ENCODE assay signal across 26 cellular contexts in the genomic region with DNA sequence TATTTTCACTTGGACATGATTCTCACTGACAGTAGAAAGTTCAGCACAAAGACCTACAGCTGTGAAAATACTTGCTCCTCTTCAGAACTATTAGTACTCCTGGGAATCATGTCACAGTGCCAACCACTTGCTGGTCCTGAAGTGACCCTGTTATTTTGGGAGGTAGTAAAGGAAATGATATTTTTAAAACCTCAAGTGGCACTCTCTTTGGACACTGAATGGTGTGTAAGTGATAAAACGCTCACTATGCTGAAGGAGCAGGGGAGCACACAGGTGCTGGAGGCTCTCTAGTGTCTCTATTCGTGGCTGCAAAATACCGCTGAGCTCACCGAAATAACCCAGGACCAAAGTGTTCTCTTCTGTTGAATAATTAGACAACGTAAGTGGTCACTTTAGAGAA.
DNase-seq lines count a peak whose midpoint lies in the region; ATAC-seq and TF ChIP-seq lines count a peak whose summit lies in the region.
"Had no signal": no experiment of that assay in that cellular context is flagged by ENCODE, and none has a peak within 500 bp of the region (broad histone marks: within the 10 kb centered on the region; RNA-seq: fewer than 3 reads in every experiment).

No MANE protein-coding gene starts in this region.

- intact Hi-C loops in left ventricle myocardium superior (cut with micrococcal nuclease), result no loop called here
- intact Hi-C loops in aorta (cut with DNase I), result no loop called here

- no peak overlapping the region for H3K4me3 ChIP-seq in BLaER1
- H3K4me3 ChIP-seq in aorta (ENCODE audit: low read length in 2 of 2), result no peak overlapping the region
- H3K4me3 ChIP-seq: ascending aorta, spleen had no signal

- H3K36me3 ChIP-seq in BLaER1 (no peaks in the 10 kb centered on the region), aorta (ENCODE audit: control insufficient read depth in 1 of 2, insufficient read depth in 2 of 2, low read length in 1 of 2) (no peaks in the 10 kb centered on the region)
- H3K36me3 ChIP-seq: ascending aorta, BE2C, neutrophil, spleen had no signal

- H3K27ac ChIP-seq in BLaER1, result no peak overlapping the region
- no peak overlapping the region for H3K27ac ChIP-seq in aorta (ENCODE audit: low read depth in 1 of 2, low read length in 2 of 2)
- H3K27ac ChIP-seq: ascending aorta, KMS-11, neutrophil, spleen had no signal

- no peaks in the 10 kb centered on the region for H4K20me1 ChIP-seq in BLaER1

- WGBS in aorta, 2 donors, result 49 to 63% methylated on average over 5 of the region's 5 CpGs

- DNase-seq in NCI-H1105 treated with DMSO at 0.1 percent for 48 hours (lab: John Stamatoyannopoulos, UW), result peak; percentile 71
- peak; percentile 5 for DNase-seq in NCI-H510A (lab: John Stamatoyannopoulos, UW)
- DNase-seq in left ventricle myocardium superior, result no peak
- DNase-seq in aorta, result no peak
- DNase-seq in GM10266 (ENCODE audit: extremely low spot score), result no peak
- DNase-seq: activated B cell treated with CpG ODN at 0.5 μM for 24 hours; activated CD4-positive, alpha-beta T cell treated with anti-CD3 and anti-CD28 coated beads, Interleukin-2, amount 50 U/mL, for 4 hours; activated CD8-positive, alpha-beta memory T cell treated with anti-CD3 and anti-CD28 coated beads, Interleukin-2, amount 50 U/mL, for 4 hours; BE2C; caudate nucleus; H7; kidney glomerular epithelial cell; mesenchymal stem cell; NCI-H2081; NCI-H526 treated with DMSO at 0.1 percent for 48 hours; spleen; stimulated activated CD4-positive, alpha-beta T cell treated with anti-CD3 and anti-CD28 coated beads, Interleukin-2, amount 100 ng/mL, for 48 hours; SW 1271; T1000 had no signal

- no peaks in the 10 kb centered on the region for H3K9me3 ChIP-seq in BLaER1
- no peaks in the 10 kb centered on the region for H3K9me3 ChIP-seq in aorta (ENCODE audit: control insufficient read depth, low read length)
- H3K9me3 ChIP-seq: ascending aorta, BE2C, neutrophil, spleen had no signal

- H3K4me1 ChIP-seq in BLaER1 (peaks cover 18% of the 10 kb centered on the region), aorta (ENCODE audit: control insufficient read depth in 1 of 2, insufficient read depth in 2 of 2, low read length in 2 of 2) (no peaks in the 10 kb centered on the region)
- H3K4me1 ChIP-seq: ascending aorta, BE2C had no signal

- TF ChIP-seq CTCF in GM10266 (IDR thresholded peaks at IDR 0.05; ENCODE audit: control insufficient read depth, insufficient read depth, low read depth, missing control alignments), result no peak

- peak; percentile 98 for ATAC-seq in left ventricle myocardium superior
- no peak for ATAC-seq in aorta (ENCODE audit: low FRiP score)
- ATAC-seq in GM21619 (IDR thresholded peaks at IDR 0.05; ENCODE audit: unreplicated experiment), result no peak
- no peak for ATAC-seq in GM18517 (IDR thresholded peaks at IDR 0.05; ENCODE audit: unreplicated experiment)
- ATAC-seq: stimulated activated memory B cell treated with anti-CD40 and anti-IgM and Interleukin-4, amounts not matched to agents 10 μg/mL and 1 μg/mL and 100 μg/mL, for 72 hours had no signal

- peak overlapping the region; percentile 63 for H3K4me2 ChIP-seq in BLaER1
- H3K4me2 ChIP-seq: KMS-11 had no signal

- H3K27me3 ChIP-seq in BLaER1, result no peaks in the 10 kb centered on the region
- no peaks in the 10 kb centered on the region for H3K27me3 ChIP-seq in aorta (ENCODE audit: control insufficient read depth in 1 of 2, insufficient read depth in 2 of 2, low read length in 1 of 2)
- H3K27me3 ChIP-seq: ascending aorta, BE2C, neutrophil had no signal

- H3K9ac ChIP-seq in BLaER1, result no peak overlapping the region
- H3K9ac ChIP-seq: KMS-11 had no signal

Comparison
In these comparisons a context has a peak if more than half of its experiments do, and no peak if none do; other contexts are left out.
1. DNase-seq: peak in NCI-H1105 treated with DMSO at 0.1 percent for 48 hours (single experiment) and NCI-H510A (single experiment); none in left ventricle myocardium superior (single experiment), aorta (0 of 2) and GM10266 (single experiment).